Comparison of ENCODE assay signal across 8 cellular contexts in the genomic region with DNA sequence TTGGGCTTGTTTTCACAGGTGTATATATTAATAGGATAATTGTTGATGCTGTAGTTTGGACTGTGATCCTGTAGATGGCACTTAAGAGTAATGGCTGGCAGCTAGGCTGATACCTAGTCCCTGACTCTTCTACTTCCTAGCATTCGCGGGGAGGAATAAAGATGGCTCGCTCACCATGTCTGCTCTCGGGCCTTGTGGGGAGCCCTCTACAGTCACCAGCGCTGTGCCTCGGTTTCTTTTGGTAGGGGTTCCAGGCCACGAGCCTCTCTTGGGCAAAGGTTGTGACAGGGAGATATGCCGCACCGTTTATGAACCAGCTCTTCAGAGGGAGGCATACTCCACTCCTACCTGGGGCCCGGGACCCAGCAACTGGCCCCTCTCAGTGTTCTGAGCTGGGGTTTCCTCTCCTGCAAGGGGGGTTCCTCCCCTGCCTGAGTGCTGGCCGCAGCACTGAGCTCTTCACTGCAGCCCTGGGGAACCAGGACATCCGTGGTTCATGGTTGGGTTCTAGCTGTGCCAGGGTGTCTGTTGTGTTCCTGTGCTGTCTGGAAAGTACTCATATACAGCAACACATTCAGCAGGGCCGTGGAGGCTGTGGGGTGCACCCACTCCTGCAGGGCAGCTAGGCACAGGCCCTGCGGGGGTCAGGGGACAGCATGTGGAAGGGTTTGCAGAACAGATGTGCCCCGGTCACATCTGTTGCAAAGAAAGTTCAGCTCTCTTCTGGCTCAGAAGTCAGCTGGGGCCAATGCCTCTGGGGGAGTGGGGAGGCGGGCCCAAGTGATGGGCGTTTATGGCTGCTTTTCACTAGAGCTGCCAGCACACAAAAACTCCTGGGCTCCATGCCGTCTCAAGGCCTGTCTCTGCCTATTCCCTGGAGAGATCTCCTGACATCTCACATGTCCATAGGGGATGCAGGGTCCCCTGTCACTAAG.
DNase-seq lines count a peak whose midpoint lies in the region; ATAC-seq and TF ChIP-seq lines count a peak whose summit lies in the region.

No MANE protein-coding gene starts in this region.

- H3K9me3 ChIP-seq in A673 (ENCODE audit: low read depth, low read length, poor library complexity, severe bottlenecking) = no peaks in the 10 kb centered on the region

- CTCF ChIA-PET in A673 (lab: Charles Lee) = no interaction called here

- H3K9me3 Mint-ChIP-seq in activated naive CD8-positive, alpha-beta T cell treated with anti-CD3 and anti-CD28 coated beads for 36 hours = no peaks in the 10 kb centered on the region

- H3K4me1 Mint-ChIP-seq in activated naive CD8-positive, alpha-beta T cell treated with anti-CD3 and anti-CD28 coated beads for 36 hours = no peaks in the 10 kb centered on the region

- H3K27ac Mint-ChIP-seq in activated naive CD8-positive, alpha-beta T cell treated with anti-CD3 and anti-CD28 coated beads for 36 hours = no peak overlapping the region

- DNase-seq in A673 (ENCODE audit: low spot score) (peak; percentile 18), astrocyte of the hippocampus (ENCODE audit: low read depth, low spot score) (peak; percentile 5), NCI-H1436 (lab: John Stamatoyannopoulos, UW) (no peak), ureter (ENCODE audit: low spot score) (no peak)
- no peak for DNase-seq in stimulated activated naive CD8-positive, alpha-beta T cell treated with anti-CD3 and anti-CD28 coated beads, Interleukin-15, Interleukin-2, amounts not matched to agents 100 U/mL and 50 U/mL, for 24 hours
- no peak for DNase-seq in activated naive CD8-positive, alpha-beta T cell treated with anti-CD3 and anti-CD28 coated beads for 36 hours

- no peak overlapping the region for H3K4me3 Mint-ChIP-seq in activated naive CD8-positive, alpha-beta T cell treated with anti-CD3 and anti-CD28 coated beads for 36 hours

- H3K36me3 ChIP-seq in A673 (ENCODE audit: insufficient read depth, low read length, poor library complexity, severe bottlenecking) = no peaks in the 10 kb centered on the region

- POLR2A ChIA-PET in A673 (lab: Charles Lee; ENCODE audit: low non-redundant PET) = no interaction called here

- BruUV-seq in A673 (replicated peaks; lab: Mats Ljungman, UMichigan) = no TSS peak

- no peaks in the 10 kb centered on the region for H3K36me3 Mint-ChIP-seq in activated naive CD8-positive, alpha-beta T cell treated with anti-CD3 and anti-CD28 coated beads for 36 hours

- no peak overlapping the region for H3K27ac ChIP-seq in A673 (ENCODE audit: low read depth, low read length, poor library complexity, severe bottlenecking)

- intact Hi-C loops in A673 (cut with micrococcal nuclease; ENCODE audit: unreplicated experiment) = no loop called here

- H3K27me3 Mint-ChIP-seq in activated naive CD8-positive, alpha-beta T cell treated with anti-CD3 and anti-CD28 coated beads for 36 hours = no peaks in the 10 kb centered on the region

- no peaks in the 10 kb centered on the region for H3K4me1 ChIP-seq in A673 (ENCODE audit: insufficient read depth, low read length, poor library complexity, severe bottlenecking)

- ATAC-seq in GM18861 (IDR thresholded peaks at IDR 0.05; ENCODE audit: unreplicated experiment) (peak; percentile 67), HG03571 (IDR thresholded peaks at IDR 0.05; ENCODE audit: unreplicated experiment) (peak; percentile 61)
- ATAC-seq in stimulated activated naive CD8-positive, alpha-beta T cell treated with anti-CD3 and anti-CD28 coated beads, Interleukin-15, Interleukin-2, amounts not matched to agents 100 U/mL and 50 U/mL, for 24 hours = peak; percentile 32

- H3K27me3 ChIP-seq in A673 (replicated peaks; ENCODE audit: insufficient read depth, low read depth, low read length, poor library complexity) = no peaks in the 10 kb centered on the region

- TF ChIP-seq CTCF in A673 (conservative IDR thresholded peaks at IDR 0.05; ENCODE audit: low read depth, low read length) = peak; percentile 47; the same call in 1 of the 2 replicates

- no peak overlapping the region for H3K4me3 ChIP-seq in A673 (ENCODE audit: low read depth, low read length, poor library complexity, severe bottlenecking)

Comparison
In these comparisons a context has a peak if more than half of its experiments do, and no peak if none do; other contexts are left out.
1. DNase-seq: peak in A673 (single experiment) and astrocyte of the hippocampus (single experiment); none in stimulated activated naive CD8-positive, alpha-beta T cell treated with anti-CD3 and anti-CD28 coated beads, Interleukin-15, Interleukin-2, amounts not matched to agents 100 U/mL and 50 U/mL, for 24 hours (single experiment), NCI-H1436 (single experiment), activated naive CD8-positive, alpha-beta T cell treated with anti-CD3 and anti-CD28 coated beads for 36 hours (single experiment) and ureter (single experiment).
2. Peak in every context shown above with its lines, with median percentiles within 50 percentile points of each other: ATAC-seq.